7 cellular contexts compared by ENCODE assay signal in the genomic region with DNA sequence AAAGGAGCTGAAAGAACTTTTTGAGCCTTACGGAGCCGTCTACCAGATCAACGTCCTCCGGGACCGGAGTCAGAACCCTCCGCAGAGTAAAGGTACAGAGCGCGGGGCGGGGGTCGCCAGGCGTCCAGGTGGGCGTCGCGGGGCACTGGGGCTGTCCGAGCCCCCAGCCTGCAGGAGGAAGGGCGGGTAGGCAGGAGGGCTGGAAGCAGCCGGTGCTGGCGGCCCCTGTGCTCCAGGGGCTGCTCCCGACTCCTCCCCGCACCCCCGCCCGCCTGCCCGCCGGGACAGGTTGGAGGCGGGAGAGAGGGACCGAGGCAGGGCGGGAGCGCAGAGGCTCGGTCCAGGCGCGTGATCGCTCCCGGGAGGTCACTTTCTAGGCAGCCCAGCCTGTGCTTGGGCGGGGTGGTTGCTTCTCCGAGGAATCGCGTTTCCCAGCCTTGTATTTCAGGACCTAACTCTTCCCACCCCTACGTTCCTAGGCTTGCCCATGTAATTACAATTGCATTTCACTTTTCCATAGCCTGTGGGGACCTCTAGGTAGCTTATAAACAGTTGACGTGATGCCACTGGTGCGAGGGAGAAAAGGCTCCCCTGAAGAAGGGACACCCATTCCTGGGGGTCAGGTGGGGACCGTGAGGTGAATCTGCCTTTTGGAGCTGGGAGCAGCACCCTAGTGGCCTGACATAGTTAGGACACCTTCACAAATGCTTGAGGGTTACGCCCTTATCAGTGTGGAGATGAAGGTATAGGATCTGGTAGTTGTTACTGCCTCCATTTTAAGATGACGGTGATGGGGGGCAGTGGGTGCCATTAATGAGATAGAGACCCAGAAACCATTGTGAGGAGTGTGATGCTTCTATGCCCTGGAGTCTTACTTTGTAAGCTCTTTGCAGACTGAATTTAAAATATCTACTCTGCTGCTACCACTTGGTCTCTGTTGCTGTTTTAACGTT.
DNase-seq lines count a peak whose midpoint lies in the region; ATAC-seq and TF ChIP-seq lines count a peak whose summit lies in the region.

No MANE protein-coding gene starts in this region.

- no peaks in the 10 kb centered on the region for H3K9me3 ChIP-seq in cardiac muscle cell (ENCODE audit: low read depth)
- no peaks in the 10 kb centered on the region for H3K9me3 ChIP-seq in prostate gland

- H3K36me3 ChIP-seq in cardiac muscle cell: no peaks in the 10 kb centered on the region
- H3K36me3 ChIP-seq in prostate gland: no peaks in the 10 kb centered on the region

- H3K4me3 ChIP-seq in cardiac muscle cell (peak overlapping the region; percentile 51), prostate gland (peak overlapping the region; percentile 47 to 56)

- WGBS in prostate gland: 5% methylated on average over 36 of the region's 44 CpGs

- intact Hi-C loops in prostate gland (cut with DNase I): loop anchor here (10.0 kb wide), 1 partner anchor 121 kb away; no protein-coding TSS in a partner anchor

- no peaks in the 10 kb centered on the region for H3K27me3 ChIP-seq in cardiac muscle cell
- no peaks in the 10 kb centered on the region for H3K27me3 ChIP-seq in prostate gland (replicated peaks; ENCODE audit: insufficient read depth)

- no peak for TF ChIP-seq POLR2A in prostate gland (IDR thresholded peaks at IDR 0.05)

- peaks cover 40% of the 10 kb centered on the region for H3K4me1 ChIP-seq in cardiac muscle cell (ENCODE audit: low read depth)
- H3K4me1 ChIP-seq in prostate gland (replicated peaks): no peaks in the 10 kb centered on the region

- H3K27ac ChIP-seq in cardiac muscle cell (peak overlapping the region; percentile 61), prostate gland (peak overlapping the region; percentile 70 to 73)

- peak; percentile 61 for ATAC-seq in GM18511 (IDR thresholded peaks at IDR 0.05; ENCODE audit: unreplicated experiment)
- peak; percentile 48 for ATAC-seq in HG02840 (IDR thresholded peaks at IDR 0.05; ENCODE audit: low FRiP score, unreplicated experiment)

- TF ChIP-seq CTCF in cardiac muscle cell (IDR thresholded peaks at IDR 0.05; ENCODE audit: low read depth, low read length): peak; percentile 37
- peak in 3 of 4 experiments; percentile 29 to 38 (median 36) for TF ChIP-seq CTCF in prostate gland (IDR thresholded peaks at IDR 0.05)

- DNase-seq in NOMO-1 treated with DMSO at 0.1 percent for 48 hours (lab: John Stamatoyannopoulos, UW; ENCODE audit: unreplicated experiment): peak; percentile 77
- DNase-seq in activated effector memory CD4-positive, alpha-beta T cell treated with Interleukin-2 at 50 U/mL for 16 hours: peak; percentile 59
- peak in 1 of 2 donors; percentile 72 for DNase-seq in cardiac muscle cell (ENCODE audit: low read depth in 1 of 2, low spot score in 1 of 2)
- DNase-seq in prostate gland (ENCODE audit: low spot score): peak; percentile 28
- DNase-seq in NCI-H187 (lab: John Stamatoyannopoulos, UW): no peak

Comparison
In these comparisons a context has a peak if more than half of its experiments do, and no peak if none do; other contexts are left out.
1. DNase-seq: peak in NOMO-1 treated with DMSO at 0.1 percent for 48 hours (single experiment), activated effector memory CD4-positive, alpha-beta T cell treated with Interleukin-2 at 50 U/mL for 16 hours (single experiment) and prostate gland (single experiment); none in NCI-H187 (0 of 2).